Comparison of ENCODE assay signal across 1 cellular context in the genomic region with DNA sequence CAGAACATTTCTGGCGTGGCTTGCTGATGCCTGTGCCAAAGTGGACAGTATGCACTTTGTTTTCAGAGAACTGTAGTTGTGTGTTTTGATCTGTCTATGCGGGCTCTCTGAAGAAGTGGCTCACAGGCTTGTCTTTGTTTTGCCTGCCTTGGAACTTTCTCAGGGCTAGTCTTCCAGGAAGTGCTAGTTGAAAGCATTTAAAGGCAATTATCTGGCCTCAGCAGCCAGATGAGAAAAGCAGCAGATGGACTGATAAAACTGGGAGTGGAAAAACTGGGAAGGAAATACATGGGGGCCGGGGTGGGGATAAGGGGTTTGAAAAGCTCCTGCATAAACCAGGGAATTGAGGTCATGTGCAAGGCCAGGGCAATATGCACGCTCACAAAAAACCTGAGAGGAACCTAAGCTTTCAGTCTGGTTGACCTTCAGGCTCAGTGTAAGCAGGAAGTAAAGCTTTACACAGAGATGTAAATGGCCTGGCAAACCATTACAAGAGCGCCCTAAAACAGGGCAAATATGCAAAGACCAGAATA.
TF ChIP-seq lines count a peak whose summit lies in the region.

No MANE protein-coding gene starts in this region.

TF ChIP-seq in HepG2, 621 proteins besides CTCF, POLR2A, EP300 and RAD21 (continued from another document and continues in another):
- TF ChIP-seq, protein P1, sequence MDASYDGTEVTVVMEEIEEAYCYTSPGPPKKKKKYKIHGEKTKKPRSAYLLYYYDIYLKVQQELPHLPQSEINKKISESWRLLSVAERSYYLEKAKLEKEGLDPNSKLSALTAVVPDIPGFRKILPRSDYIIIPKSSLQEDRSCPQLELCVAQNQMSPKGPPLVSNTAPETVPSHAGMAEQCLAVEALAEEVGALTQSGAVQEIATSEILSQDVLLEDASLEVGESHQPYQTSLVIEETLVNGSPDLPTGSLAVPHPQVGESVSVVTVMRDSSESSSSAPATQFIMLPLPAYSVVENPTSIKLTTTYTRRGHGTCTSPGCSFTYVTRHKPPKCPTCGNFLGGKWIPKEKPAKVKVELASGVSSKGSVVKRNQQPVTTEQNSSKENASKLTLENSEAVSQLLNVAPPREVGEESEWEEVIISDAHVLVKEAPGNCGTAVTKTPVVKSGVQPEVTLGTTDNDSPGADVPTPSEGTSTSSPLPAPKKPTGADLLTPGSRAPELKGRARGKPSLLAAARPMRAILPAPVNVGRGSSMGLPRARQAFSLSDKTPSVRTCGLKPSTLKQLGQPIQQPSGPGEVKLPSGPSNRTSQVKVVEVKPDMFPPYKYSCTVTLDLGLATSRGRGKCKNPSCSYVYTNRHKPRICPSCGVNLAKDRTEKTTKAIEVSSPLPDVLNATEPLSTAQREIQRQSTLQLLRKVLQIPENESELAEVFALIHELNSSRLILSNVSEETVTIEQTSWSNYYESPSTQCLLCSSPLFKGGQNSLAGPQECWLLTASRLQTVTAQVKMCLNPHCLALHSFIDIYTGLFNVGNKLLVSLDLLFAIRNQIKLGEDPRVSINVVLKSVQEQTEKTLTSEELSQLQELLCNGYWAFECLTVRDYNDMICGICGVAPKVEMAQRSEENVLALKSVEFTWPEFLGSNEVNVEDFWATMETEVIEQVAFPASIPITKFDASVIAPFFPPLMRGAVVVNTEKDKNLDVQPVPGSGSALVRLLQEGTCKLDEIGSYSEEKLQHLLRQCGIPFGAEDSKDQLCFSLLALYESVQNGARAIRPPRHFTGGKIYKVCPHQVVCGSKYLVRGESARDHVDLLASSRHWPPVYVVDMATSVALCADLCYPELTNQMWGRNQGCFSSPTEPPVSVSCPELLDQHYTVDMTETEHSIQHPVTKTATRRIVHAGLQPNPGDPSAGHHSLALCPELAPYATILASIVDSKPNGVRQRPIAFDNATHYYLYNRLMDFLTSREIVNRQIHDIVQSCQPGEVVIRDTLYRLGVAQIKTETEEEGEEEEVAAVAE (CRISPR knock-in tag; IDR thresholded peaks at IDR 0.05; ENCODE audit: borderline replicate concordance): peak; percentile 42; the same call in 1 of the 2 replicates
- TF ChIP-seq, protein P2, sequence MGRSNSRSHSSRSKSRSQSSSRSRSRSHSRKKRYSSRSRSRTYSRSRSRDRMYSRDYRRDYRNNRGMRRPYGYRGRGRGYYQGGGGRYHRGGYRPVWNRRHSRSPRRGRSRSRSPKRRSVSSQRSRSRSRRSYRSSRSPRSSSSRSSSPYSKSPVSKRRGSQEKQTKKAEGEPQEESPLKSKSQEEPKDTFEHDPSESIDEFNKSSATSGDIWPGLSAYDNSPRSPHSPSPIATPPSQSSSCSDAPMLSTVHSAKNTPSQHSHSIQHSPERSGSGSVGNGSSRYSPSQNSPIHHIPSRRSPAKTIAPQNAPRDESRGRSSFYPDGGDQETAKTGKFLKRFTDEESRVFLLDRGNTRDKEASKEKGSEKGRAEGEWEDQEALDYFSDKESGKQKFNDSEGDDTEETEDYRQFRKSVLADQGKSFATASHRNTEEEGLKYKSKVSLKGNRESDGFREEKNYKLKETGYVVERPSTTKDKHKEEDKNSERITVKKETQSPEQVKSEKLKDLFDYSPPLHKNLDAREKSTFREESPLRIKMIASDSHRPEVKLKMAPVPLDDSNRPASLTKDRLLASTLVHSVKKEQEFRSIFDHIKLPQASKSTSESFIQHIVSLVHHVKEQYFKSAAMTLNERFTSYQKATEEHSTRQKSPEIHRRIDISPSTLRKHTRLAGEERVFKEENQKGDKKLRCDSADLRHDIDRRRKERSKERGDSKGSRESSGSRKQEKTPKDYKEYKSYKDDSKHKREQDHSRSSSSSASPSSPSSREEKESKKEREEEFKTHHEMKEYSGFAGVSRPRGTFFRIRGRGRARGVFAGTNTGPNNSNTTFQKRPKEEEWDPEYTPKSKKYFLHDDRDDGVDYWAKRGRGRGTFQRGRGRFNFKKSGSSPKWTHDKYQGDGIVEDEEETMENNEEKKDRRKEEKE (IDR thresholded peaks at IDR 0.05): no peak
- TF ChIP-seq ZNF121 (CRISPR knock-in tag; IDR thresholded peaks at IDR 0.05) (peak; percentile 62; the same call in 1 of the 2 replicates), HDAC2 (CRISPR knock-in tag; IDR thresholded peaks at IDR 0.05) (peak; percentile 61; the same call in 1 of the 2 replicates), ETV5 (CRISPR knock-in tag; IDR thresholded peaks at IDR 0.05; ENCODE audit: borderline replicate concordance) (peak; percentile 81; the same call in 1 of the 2 replicates), TBX2 (CRISPR knock-in tag; IDR thresholded peaks at IDR 0.05; ENCODE audit: borderline replicate concordance) (peak; percentile 77; the same call in 1 of the 2 replicates), SOX6 (IDR thresholded peaks at IDR 0.05) (no peak), SOX6 (CRISPR knock-in tag; IDR thresholded peaks at IDR 0.05) (peak; percentile 70), NFRKB (IDR thresholded peaks at IDR 0.05) (no peak), RORA (CRISPR knock-in tag; IDR thresholded peaks at IDR 0.05) (peak; percentile 60; the same call in 1 of the 2 replicates), ZBTB42 (CRISPR knock-in tag; IDR thresholded peaks at IDR 0.05) (no peak), KDM6A (CRISPR knock-in tag; IDR thresholded peaks at IDR 0.05; ENCODE audit: low read depth) (0 out of 2 replicates have a peak, but pooled peaks have one; percentile 43), KMT2A (CRISPR knock-in tag; IDR thresholded peaks at IDR 0.05) (peak; percentile 29; the same call in 1 of the 2 replicates), ZNF883 (CRISPR knock-in tag; IDR thresholded peaks at IDR 0.05; ENCODE audit: not compliant biosample characterization) (no peak), SSRP1 (CRISPR knock-in tag; IDR thresholded peaks at IDR 0.05) (no peak), HDAC1 (CRISPR knock-in tag; IDR thresholded peaks at IDR 0.05) (peak; percentile 39; the same call in 1 of the 2 replicates), MEF2D (CRISPR knock-in tag; IDR thresholded peaks at IDR 0.05) (peak; percentile 44; the same call in 1 of the 2 replicates), ELF3 (CRISPR knock-in tag; IDR thresholded peaks at IDR 0.05) (peak; percentile 95), LCORL (IDR thresholded peaks at IDR 0.05) (no peak), LCORL (CRISPR knock-in tag; IDR thresholded peaks at IDR 0.05) (peak; percentile 77), MTF1 (CRISPR knock-in tag; IDR thresholded peaks at IDR 0.05) (no peak), EHMT2 (IDR thresholded peaks at IDR 0.05; ENCODE audit: borderline replicate concordance, low read depth, low read length) (no peak), TCF12 (IDR thresholded peaks at IDR 0.05) (no peak), TCF12 (CRISPR knock-in tag; IDR thresholded peaks at IDR 0.05) (no peak), CREM (IDR thresholded peaks at IDR 0.05) (peak; percentile 42; the same call in 1 of the 2 replicates), CREM (CRISPR knock-in tag; IDR thresholded peaks at IDR 0.05) (no peak), ZNF180 (CRISPR knock-in tag; IDR thresholded peaks at IDR 0.05; ENCODE audit: borderline replicate concordance, low read depth) (no peak), ZNF331 (CRISPR knock-in tag; IDR thresholded peaks at IDR 0.05) (peak; percentile 59; the same call in 1 of the 2 replicates), KAT8 (CRISPR knock-in tag; IDR thresholded peaks at IDR 0.05) (peak; percentile 61), ZNF644 (CRISPR knock-in tag; IDR thresholded peaks at IDR 0.05; ENCODE audit: low read depth) (0 out of 2 replicates have a peak, but pooled peaks have one; percentile 11), ZNF383 (CRISPR knock-in tag; IDR thresholded peaks at IDR 0.05; ENCODE audit: borderline replicate concordance) (no peak), RXRB (CRISPR knock-in tag; IDR thresholded peaks at IDR 0.05; ENCODE audit: borderline replicate concordance) (peak; percentile 85), ZNF317 (CRISPR knock-in tag; IDR thresholded peaks at IDR 0.05) (0 out of 2 replicates have a peak, but pooled peaks have one; percentile 53)
- TF ChIP-seq, protein P3, sequence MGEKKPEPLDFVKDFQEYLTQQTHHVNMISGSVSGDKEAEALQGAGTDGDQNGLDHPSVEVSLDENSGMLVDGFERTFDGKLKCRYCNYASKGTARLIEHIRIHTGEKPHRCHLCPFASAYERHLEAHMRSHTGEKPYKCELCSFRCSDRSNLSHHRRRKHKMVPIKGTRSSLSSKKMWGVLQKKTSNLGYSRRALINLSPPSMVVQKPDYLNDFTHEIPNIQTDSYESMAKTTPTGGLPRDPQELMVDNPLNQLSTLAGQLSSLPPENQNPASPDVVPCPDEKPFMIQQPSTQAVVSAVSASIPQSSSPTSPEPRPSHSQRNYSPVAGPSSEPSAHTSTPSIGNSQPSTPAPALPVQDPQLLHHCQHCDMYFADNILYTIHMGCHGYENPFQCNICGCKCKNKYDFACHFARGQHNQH (CRISPR knock-in tag; IDR thresholded peaks at IDR 0.05): peak; percentile 49; the same call in 1 of the 2 replicates
- TF ChIP-seq, protein P4, sequence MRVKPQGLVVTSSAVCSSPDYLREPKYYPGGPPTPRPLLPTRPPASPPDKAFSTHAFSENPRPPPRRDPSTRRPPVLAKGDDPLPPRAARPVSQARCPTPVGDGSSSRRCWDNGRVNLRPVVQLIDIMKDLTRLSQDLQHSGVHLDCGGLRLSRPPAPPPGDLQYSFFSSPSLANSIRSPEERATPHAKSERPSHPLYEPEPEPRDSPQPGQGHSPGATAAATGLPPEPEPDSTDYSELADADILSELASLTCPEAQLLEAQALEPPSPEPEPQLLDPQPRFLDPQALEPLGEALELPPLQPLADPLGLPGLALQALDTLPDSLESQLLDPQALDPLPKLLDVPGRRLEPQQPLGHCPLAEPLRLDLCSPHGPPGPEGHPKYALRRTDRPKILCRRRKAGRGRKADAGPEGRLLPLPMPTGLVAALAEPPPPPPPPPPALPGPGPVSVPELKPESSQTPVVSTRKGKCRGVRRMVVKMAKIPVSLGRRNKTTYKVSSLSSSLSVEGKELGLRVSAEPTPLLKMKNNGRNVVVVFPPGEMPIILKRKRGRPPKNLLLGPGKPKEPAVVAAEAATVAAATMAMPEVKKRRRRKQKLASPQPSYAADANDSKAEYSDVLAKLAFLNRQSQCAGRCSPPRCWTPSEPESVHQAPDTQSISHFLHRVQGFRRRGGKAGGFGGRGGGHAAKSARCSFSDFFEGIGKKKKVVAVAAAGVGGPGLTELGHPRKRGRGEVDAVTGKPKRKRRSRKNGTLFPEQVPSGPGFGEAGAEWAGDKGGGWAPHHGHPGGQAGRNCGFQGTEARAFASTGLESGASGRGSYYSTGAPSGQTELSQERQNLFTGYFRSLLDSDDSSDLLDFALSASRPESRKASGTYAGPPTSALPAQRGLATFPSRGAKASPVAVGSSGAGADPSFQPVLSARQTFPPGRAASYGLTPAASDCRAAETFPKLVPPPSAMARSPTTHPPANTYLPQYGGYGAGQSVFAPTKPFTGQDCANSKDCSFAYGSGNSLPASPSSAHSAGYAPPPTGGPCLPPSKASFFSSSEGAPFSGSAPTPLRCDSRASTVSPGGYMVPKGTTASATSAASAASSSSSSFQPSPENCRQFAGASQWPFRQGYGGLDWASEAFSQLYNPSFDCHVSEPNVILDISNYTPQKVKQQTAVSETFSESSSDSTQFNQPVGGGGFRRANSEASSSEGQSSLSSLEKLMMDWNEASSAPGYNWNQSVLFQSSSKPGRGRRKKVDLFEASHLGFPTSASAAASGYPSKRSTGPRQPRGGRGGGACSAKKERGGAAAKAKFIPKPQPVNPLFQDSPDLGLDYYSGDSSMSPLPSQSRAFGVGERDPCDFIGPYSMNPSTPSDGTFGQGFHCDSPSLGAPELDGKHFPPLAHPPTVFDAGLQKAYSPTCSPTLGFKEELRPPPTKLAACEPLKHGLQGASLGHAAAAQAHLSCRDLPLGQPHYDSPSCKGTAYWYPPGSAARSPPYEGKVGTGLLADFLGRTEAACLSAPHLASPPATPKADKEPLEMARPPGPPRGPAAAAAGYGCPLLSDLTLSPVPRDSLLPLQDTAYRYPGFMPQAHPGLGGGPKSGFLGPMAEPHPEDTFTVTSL (CRISPR knock-in tag; IDR thresholded peaks at IDR 0.05; ENCODE audit: borderline replicate concordance): peak; percentile 80; the same call in 1 of the 2 replicates
- TF ChIP-seq, protein P5, sequence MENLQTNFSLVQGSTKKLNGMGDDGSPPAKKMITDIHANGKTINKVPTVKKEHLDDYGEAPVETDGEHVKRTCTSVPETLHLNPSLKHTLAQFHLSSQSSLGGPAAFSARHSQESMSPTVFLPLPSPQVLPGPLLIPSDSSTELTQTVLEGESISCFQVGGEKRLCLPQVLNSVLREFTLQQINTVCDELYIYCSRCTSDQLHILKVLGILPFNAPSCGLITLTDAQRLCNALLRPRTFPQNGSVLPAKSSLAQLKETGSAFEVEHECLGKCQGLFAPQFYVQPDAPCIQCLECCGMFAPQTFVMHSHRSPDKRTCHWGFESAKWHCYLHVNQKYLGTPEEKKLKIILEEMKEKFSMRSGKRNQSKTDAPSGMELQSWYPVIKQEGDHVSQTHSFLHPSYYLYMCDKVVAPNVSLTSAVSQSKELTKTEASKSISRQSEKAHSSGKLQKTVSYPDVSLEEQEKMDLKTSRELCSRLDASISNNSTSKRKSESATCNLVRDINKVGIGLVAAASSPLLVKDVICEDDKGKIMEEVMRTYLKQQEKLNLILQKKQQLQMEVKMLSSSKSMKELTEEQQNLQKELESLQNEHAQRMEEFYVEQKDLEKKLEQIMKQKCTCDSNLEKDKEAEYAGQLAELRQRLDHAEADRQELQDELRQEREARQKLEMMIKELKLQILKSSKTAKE (CRISPR knock-in tag; IDR thresholded peaks at IDR 0.05; ENCODE audit: borderline replicate concordance): 0 out of 2 replicates have a peak, but pooled peaks have one; percentile 35
- TF ChIP-seq, protein P6, sequence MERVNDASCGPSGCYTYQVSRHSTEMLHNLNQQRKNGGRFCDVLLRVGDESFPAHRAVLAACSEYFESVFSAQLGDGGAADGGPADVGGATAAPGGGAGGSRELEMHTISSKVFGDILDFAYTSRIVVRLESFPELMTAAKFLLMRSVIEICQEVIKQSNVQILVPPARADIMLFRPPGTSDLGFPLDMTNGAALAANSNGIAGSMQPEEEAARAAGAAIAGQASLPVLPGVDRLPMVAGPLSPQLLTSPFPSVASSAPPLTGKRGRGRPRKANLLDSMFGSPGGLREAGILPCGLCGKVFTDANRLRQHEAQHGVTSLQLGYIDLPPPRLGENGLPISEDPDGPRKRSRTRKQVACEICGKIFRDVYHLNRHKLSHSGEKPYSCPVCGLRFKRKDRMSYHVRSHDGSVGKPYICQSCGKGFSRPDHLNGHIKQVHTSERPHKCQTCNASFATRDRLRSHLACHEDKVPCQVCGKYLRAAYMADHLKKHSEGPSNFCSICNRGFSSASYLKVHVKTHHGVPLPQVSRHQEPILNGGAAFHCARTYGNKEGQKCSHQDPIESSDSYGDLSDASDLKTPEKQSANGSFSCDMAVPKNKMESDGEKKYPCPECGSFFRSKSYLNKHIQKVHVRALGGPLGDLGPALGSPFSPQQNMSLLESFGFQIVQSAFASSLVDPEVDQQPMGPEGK (CRISPR knock-in tag; IDR thresholded peaks at IDR 0.05): 0 out of 2 replicates have a peak, but pooled peaks have one; percentile 41
